ENCODE assay signal across 20 cellular contexts in genomic region chr4:82903737-82904136, GRCh38. TPM values are rescaled to one million over a fixed set of nuclear protein-coding genes. Genes with fewer than 3 reads are reported as not detected.
DNase-seq lines count a peak whose midpoint lies in the region; ATAC-seq and TF ChIP-seq lines count a peak whose summit lies in the region.
"Had no signal": no experiment of that assay in that cellular context is flagged by ENCODE, and none has a peak within 500 bp of the region (broad histone marks: within the 10 kb centered on the region; RNA-seq: fewer than 3 reads in every experiment).

No MANE protein-coding gene starts in this region.

- no peaks in the 10 kb centered on the region for H3K27me3 Mint-ChIP-seq in activated T-cell treated with anti-CD3 and anti-CD28 coated beads, Interleukin-2, amount 50 U/mL, for 72 hours (ENCODE audit: low read depth)
- H3K27me3 Mint-ChIP-seq in activated naive CD8-positive, alpha-beta T cell, result no peaks in the 10 kb centered on the region
- H3K27me3 Mint-ChIP-seq in stimulated activated naive CD8-positive, alpha-beta T cell treated with anti-CD3 and anti-CD28 coated beads, Interleukin-15, amount 100 ng/mL, for 72 hours, result no peaks in the 10 kb centered on the region
- no peaks in the 10 kb centered on the region for H3K27me3 Mint-ChIP-seq in natural killer cell (ENCODE audit: low read depth in 2 of 2)

- DNase-seq in activated T-cell treated with anti-CD3 and anti-CD28 coated beads, Interleukin-2, amount 50 U/mL, for 72 hours, result peak; percentile 14 to 22
- no peak for DNase-seq in activated T-cell treated with anti-CD3 and anti-CD28 coated beads, Interleukin-2, amount 50 U/mL, for 1 hour
- DNase-seq in NAMALWA (ENCODE audit: low spot score), result peak; percentile 19
- peak; percentile 25 to 36 for DNase-seq in stimulated activated naive CD8-positive, alpha-beta T cell treated with anti-CD3 and anti-CD28 coated beads, Interleukin-15, amount 100 ng/mL, for 72 hours
- no peak for DNase-seq in natural killer cell
- DNase-seq in NCI-H446 treated with DMSO at 0.1 percent for 48 hours (lab: John Stamatoyannopoulos, UW), result no peak
- DNase-seq: activated T-cell treated with anti-CD3 and anti-CD28 coated beads, Interleukin-2, amount 50 U/mL, for 48 hours; CD8-positive, alpha-beta memory T cell; foreskin fibroblast; hypothalamus; Karpas-422; kidney; mammary epithelial cell; NCI-H1436; NCI-H82; PC-3; right cardiac atrium; T1000 had no signal

- TF ChIP-seq CTCF in natural killer cell (IDR thresholded peaks at IDR 0.05), result no peak

- H3K9me3 Mint-ChIP-seq in activated T-cell treated with anti-CD3 and anti-CD28 coated beads, Interleukin-2, amount 50 U/mL, for 72 hours, result no peaks in the 10 kb centered on the region
- no peaks in the 10 kb centered on the region for H3K9me3 Mint-ChIP-seq in activated naive CD8-positive, alpha-beta T cell (ENCODE audit: low read depth)
- H3K9me3 Mint-ChIP-seq in stimulated activated naive CD8-positive, alpha-beta T cell treated with anti-CD3 and anti-CD28 coated beads, Interleukin-15, amount 100 ng/mL, for 72 hours, result no peaks in the 10 kb centered on the region
- H3K9me3 Mint-ChIP-seq in natural killer cell, result no peaks in the 10 kb centered on the region
- H3K9me3 Mint-ChIP-seq: CD8-positive, alpha-beta memory T cell had no signal

- H3K27ac Mint-ChIP-seq in activated T-cell treated with anti-CD3 and anti-CD28 coated beads, Interleukin-2, amount 50 U/mL, for 72 hours, result peak overlapping the region; percentile 67
- H3K27ac Mint-ChIP-seq in activated naive CD8-positive, alpha-beta T cell, result peak overlapping the region; percentile 84
- H3K27ac Mint-ChIP-seq in stimulated activated naive CD8-positive, alpha-beta T cell treated with anti-CD3 and anti-CD28 coated beads, Interleukin-15, amount 100 ng/mL, for 72 hours, result peak overlapping the region; percentile 3 to 76
- H3K27ac Mint-ChIP-seq in natural killer cell, result no peak overlapping the region

- ATAC-seq in activated T-cell treated with anti-CD3 and anti-CD28 coated beads, Interleukin-2, amount 50 U/mL, for 72 hours (replicated peaks in 1 of 2), result peak; percentile 23 to 31
- ATAC-seq in stimulated activated naive CD8-positive, alpha-beta T cell treated with anti-CD3 and anti-CD28 coated beads, Interleukin-15, amount 100 ng/mL, for 72 hours, result peak; percentile 40
- ATAC-seq in natural killer cell, result no peak
- no peak for ATAC-seq in GM18517 (IDR thresholded peaks at IDR 0.05; ENCODE audit: unreplicated experiment)
- ATAC-seq: PC-3, right cardiac atrium had no signal

- intact Hi-C loops in natural killer cell (cut with micrococcal nuclease), result loop anchor here (2.0 to 10.0 kb wide), 4 partner anchors 13 to 1409 kb away; partner anchors contain the start of gene SEC31A

- peak overlapping the region; percentile 36 to 42 for H3K4me3 Mint-ChIP-seq in activated T-cell treated with anti-CD3 and anti-CD28 coated beads, Interleukin-2, amount 50 U/mL, for 72 hours
- peak overlapping the region; percentile 64 for H3K4me3 Mint-ChIP-seq in activated naive CD8-positive, alpha-beta T cell
- peak overlapping the region; percentile 27 to 39 for H3K4me3 Mint-ChIP-seq in stimulated activated naive CD8-positive, alpha-beta T cell treated with anti-CD3 and anti-CD28 coated beads, Interleukin-15, amount 100 ng/mL, for 72 hours
- H3K4me3 Mint-ChIP-seq in natural killer cell, result no peak overlapping the region

- no peaks in the 10 kb centered on the region for H3K36me3 Mint-ChIP-seq in activated T-cell treated with anti-CD3 and anti-CD28 coated beads, Interleukin-2, amount 50 U/mL, for 72 hours (ENCODE audit: insufficient read depth in 2 of 2)
- peaks cover 2% of the 10 kb centered on the region for H3K36me3 Mint-ChIP-seq in activated naive CD8-positive, alpha-beta T cell
- no peaks in the 10 kb centered on the region for H3K36me3 Mint-ChIP-seq in natural killer cell

- H3K4me1 Mint-ChIP-seq in activated T-cell treated with anti-CD3 and anti-CD28 coated beads, Interleukin-2, amount 50 U/mL, for 72 hours (ENCODE audit: low read depth), result peaks cover 41% of the 10 kb centered on the region
- peaks cover 38% of the 10 kb centered on the region for H3K4me1 Mint-ChIP-seq in activated naive CD8-positive, alpha-beta T cell (ENCODE audit: low read depth)
- peaks cover 32% of the 10 kb centered on the region for H3K4me1 Mint-ChIP-seq in stimulated activated naive CD8-positive, alpha-beta T cell treated with anti-CD3 and anti-CD28 coated beads, Interleukin-15, amount 100 ng/mL, for 72 hours
- H3K4me1 Mint-ChIP-seq in natural killer cell, result peaks cover 6% of the 10 kb centered on the region in 2 donors

RNA-seq across cellular contexts. Expression of gene THAP9, which starts 3.2 kb away (rescaled TPM):
- total RNA-seq in activated T-cell treated with anti-CD3 and anti-CD28 coated beads, Interleukin-2, amount 50 U/mL, for 72 hours, result 1 to 10 TPM; 4.4 to 4.6 TPM
- 1 to 10 TPM; 1.6 to 2.6 (median 2.1) TPM for total RNA-seq in natural killer cell

RNA-seq across cellular contexts. Expression of gene SEC31A, which starts 12.8 kb away (rescaled TPM):
- 100 to 1,000 TPM; 103 to 106 TPM for total RNA-seq in activated T-cell treated with anti-CD3 and anti-CD28 coated beads, Interleukin-2, amount 50 U/mL, for 72 hours
- 100 to 1,000 TPM; 176 to 183 (median 177) TPM for total RNA-seq in natural killer cell

Comparison
In these comparisons a context has a peak if more than half of its experiments do, and no peak if none do; other contexts are left out.
1. DNase-seq: peak in activated T-cell treated with anti-CD3 and anti-CD28 coated beads, Interleukin-2, amount 50 U/mL, for 72 hours (2 of 2), NAMALWA (single experiment) and stimulated activated naive CD8-positive, alpha-beta T cell treated with anti-CD3 and anti-CD28 coated beads, Interleukin-15, amount 100 ng/mL, for 72 hours (2 of 2); none in activated T-cell treated with anti-CD3 and anti-CD28 coated beads, Interleukin-2, amount 50 U/mL, for 1 hour (single experiment), natural killer cell (single experiment) and NCI-H446 treated with DMSO at 0.1 percent for 48 hours (single experiment).
2. ATAC-seq: peak in activated T-cell treated with anti-CD3 and anti-CD28 coated beads, Interleukin-2, amount 50 U/mL, for 72 hours (2 of 2) and stimulated activated naive CD8-positive, alpha-beta T cell treated with anti-CD3 and anti-CD28 coated beads, Interleukin-15, amount 100 ng/mL, for 72 hours (single experiment); none in natural killer cell (0 of 3) and GM18517 (single experiment).
3. H3K27ac Mint-ChIP-seq: peak in activated T-cell treated with anti-CD3 and anti-CD28 coated beads, Interleukin-2, amount 50 U/mL, for 72 hours (single experiment), activated naive CD8-positive, alpha-beta T cell (single experiment) and stimulated activated naive CD8-positive, alpha-beta T cell treated with anti-CD3 and anti-CD28 coated beads, Interleukin-15, amount 100 ng/mL, for 72 hours (2 of 2); none in natural killer cell (0 of 2).